In the genomic region with DNA sequence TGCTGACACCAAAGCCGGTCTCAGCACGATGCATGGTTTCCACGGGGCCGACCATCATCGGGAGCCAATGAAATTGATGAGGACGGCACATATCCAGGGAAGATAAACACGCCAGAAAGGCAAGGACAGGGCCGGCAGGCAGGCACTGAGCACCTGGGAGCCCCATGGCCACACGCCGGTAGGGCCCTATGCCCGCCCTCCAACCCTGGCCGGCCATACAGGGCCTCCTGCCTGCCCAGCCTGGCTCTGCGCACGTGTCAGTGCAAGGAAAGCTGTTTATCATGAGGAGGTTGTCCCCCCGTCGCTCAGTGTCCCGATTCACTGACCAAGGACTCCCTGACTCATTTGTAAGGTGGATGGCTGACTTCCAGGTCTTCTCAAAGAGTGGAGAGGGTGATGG, we compare ENCODE assay signal across 29 cellular contexts.
"Had no signal": no experiment of that assay in that cellular context is flagged by ENCODE, and none has a peak within 500 bp of the region (broad histone marks: within the 10 kb centered on the region; RNA-seq: fewer than 3 reads in every experiment).

No MANE protein-coding gene starts in this region.

- H3K27me3 ChIP-seq: ascending aorta, breast epithelium, cardiac muscle cell, esophagus muscularis mucosa, foreskin keratinocyte, gastrocnemius medialis had no signal

- H3K27ac ChIP-seq: ascending aorta, breast epithelium, cardiac muscle cell, esophagus muscularis mucosa, foreskin keratinocyte, gastrocnemius medialis had no signal

- H3K4me3 ChIP-seq: ascending aorta, breast epithelium, cardiac muscle cell, esophagus muscularis mucosa, gastrocnemius medialis had no signal

- ATAC-seq: activated CD4-positive, alpha-beta T cell treated with anti-CD3 and anti-CD28 coated beads for 36 hours; activated CD8-positive, alpha-beta memory T cell treated with anti-CD3 and anti-CD28 coated beads, Interleukin-2, amount 10 ng/mL, durations not matched to agents 7 days and 5 days; activated CD8-positive, alpha-beta T cell treated with anti-CD3 and anti-CD28 coated beads, Interleukin-2, amount 10 ng/mL, durations not matched to agents 7 days and 5 days; activated naive CD8-positive, alpha-beta T cell treated with anti-CD3 and anti-CD28 coated beads, Interleukin-2, amount 50 U/mL, for 24 hours; effector memory CD8-positive, alpha-beta T cell; foreskin keratinocyte; gastrocnemius medialis; T-helper 17 cell had no signal

- DNase-seq: activated CD4-positive, alpha-beta memory T cell treated with anti-CD3 and anti-CD28 coated beads for 36 hours; activated CD4-positive, alpha-beta T cell treated with anti-CD3 and anti-CD28 coated beads for 36 hours; activated CD4-positive, alpha-beta T cell treated with anti-CD3 and anti-CD28 coated beads, Interleukin-2, amount 10 ng/mL, durations not matched to agents 24 days and 14 days; activated CD4-positive, CD25-positive, alpha-beta regulatory T cell; activated CD4-positive, CD25-positive, alpha-beta regulatory T cell treated with anti-CD3 and anti-CD28 coated beads, Interleukin-2, amount 50 U/mL, for 72 hours; activated CD8-positive, alpha-beta memory T cell treated with anti-CD3 and anti-CD28 coated beads, Interleukin-2, amount 10 ng/mL, durations not matched to agents 7 days and 5 days; activated CD8-positive, alpha-beta memory T cell treated with anti-CD3 and anti-CD28 coated beads, Interleukin-2, amount 50 U/mL, for 4 hours; activated CD8-positive, alpha-beta T cell treated with anti-CD3 and anti-CD28 coated beads, Interleukin-2, amount 10 ng/mL, durations not matched to agents 7 days and 5 days; activated effector memory CD4-positive, alpha-beta T cell treated with anti-CD3 and anti-CD28 coated beads, Interleukin-2, amount 50 U/mL, for 16 hours; activated naive CD4-positive, alpha-beta T cell treated with anti-CD3 and anti-CD28 coated beads for 36 hours; activated naive CD8-positive, alpha-beta T cell treated with anti-CD3 and anti-CD28 coated beads for 36 hours; activated naive CD8-positive, alpha-beta T cell treated with anti-CD3 and anti-CD28 coated beads, Interleukin-2, amount 50 U/mL, for 24 hours; activated T-cell treated with anti-CD3 and anti-CD28 coated beads, Interleukin-2, amount 50 U/mL, for 1 hour; activated T-cell treated with anti-CD3 and anti-CD28 coated beads, Interleukin-2, amount 50 U/mL, for 48 hours; cortex of kidney; dermis blood vessel endothelial cell; effector CD4-positive, alpha-beta T cell; effector memory CD8-positive, alpha-beta T cell; erythroblast; foreskin keratinocyte; gastrocnemius medialis; glutamatergic neuron; T-helper 1 cell; T-helper 17 cell; T1000 had no signal

- H3K9me3 ChIP-seq: ascending aorta, breast epithelium, esophagus muscularis mucosa, gastrocnemius medialis had no signal

- H3K4me1 ChIP-seq: ascending aorta, breast epithelium, esophagus muscularis mucosa, foreskin keratinocyte, gastrocnemius medialis had no signal
